In genomic region chr9:37903831-37904646, GRCh38 we compare ENCODE assay signal across 8 cellular contexts. TPM values are rescaled to one million over a fixed set of nuclear protein-coding genes. Genes with fewer than 3 reads are reported as not detected.
DNase-seq lines count a peak whose midpoint lies in the region; ATAC-seq, FAIRE-seq and TF ChIP-seq lines count a peak whose summit lies in the region.

Gene SLC25A51 (minus strand): TSS chr9:37904127. CDS start chr9:37888550, 15,577 bp downstream.

- H3K27me3 ChIP-seq in keratinocyte (ENCODE audit: control insufficient read depth, extremely low read depth, insufficient read depth, low read length), result no peaks in the 10 kb centered on the region

- H3K4me3 Mint-ChIP-seq in central memory CD8-positive, alpha-beta T cell, result peak within 1 kb of the TSS; percentile 91

- peak within 1 kb of the TSS; percentile 85 for H3K9ac ChIP-seq in keratinocyte (ENCODE audit: control insufficient read depth, extremely low read depth, insufficient read depth, low read length)

- no peaks in the 10 kb centered on the region for H3K9me3 ChIP-seq in keratinocyte (ENCODE audit: control insufficient read depth, low read depth, low read length)

- peaks cover 35% of the 10 kb centered on the region for H3K79me2 ChIP-seq in keratinocyte (ENCODE audit: control insufficient read depth, insufficient read depth, low read length)

- no peaks in the 10 kb centered on the region for H3K9me3 Mint-ChIP-seq in central memory CD8-positive, alpha-beta T cell

- peak within 1 kb of the TSS; percentile 80 for H3K27ac ChIP-seq in keratinocyte (ENCODE audit: control insufficient read depth, insufficient read depth, low read length)

- TF ChIP-seq CTCF in keratinocyte (optimal IDR thresholded peaks at IDR 0.05 in 1 of 3, IDR thresholded peaks at IDR 0.05 in 1 of 3, conservative IDR thresholded peaks at IDR 0.05 in 1 of 3; ENCODE audit: extremely low read depth in 1 of 3, insufficient read depth in 2 of 3, low read length in 3 of 3), result peak; percentile 96 to 98 (median 97)

- ATAC-seq in GM19025 (IDR thresholded peaks at IDR 0.05; ENCODE audit: low read depth, unreplicated experiment) (peak; percentile 86), HG03342 (IDR thresholded peaks at IDR 0.05; ENCODE audit: unreplicated experiment) (peak; percentile 81)
- ATAC-seq in central memory CD8-positive, alpha-beta T cell (replicated peaks; ENCODE audit: extremely low read depth, poor library complexity, severe bottlenecking), result peak; percentile 78

- H3K36me3 Mint-ChIP-seq in central memory CD8-positive, alpha-beta T cell (ENCODE audit: insufficient read depth), result peaks cover 10% of the 10 kb centered on the region

- H4K20me1 ChIP-seq in keratinocyte (ENCODE audit: control insufficient read depth, extremely low read depth, insufficient read depth, low read length), result no peaks in the 10 kb centered on the region

- peak within 1 kb of the TSS; percentile 100 for H3K4me2 ChIP-seq in keratinocyte (ENCODE audit: control insufficient read depth, extremely low read depth, insufficient read depth, low read depth, low read length)

- peaks cover 2 to 4% of the 10 kb centered on the region in 2 experiments for H3K36me3 ChIP-seq in keratinocyte (ENCODE audit: control insufficient read depth in 2 of 2, extremely low read depth in 1 of 2, insufficient read depth in 2 of 2, low read length in 2 of 2)

- peaks cover 13% of the 10 kb centered on the region for H3K4me1 Mint-ChIP-seq in central memory CD8-positive, alpha-beta T cell

- H2AFZ ChIP-seq in keratinocyte (ENCODE audit: control insufficient read depth, low read length), result peak within 1 kb of the TSS; percentile 86

- dilution Hi-C loops in keratinocyte (cut with MboI; ENCODE audit: extremely low pct_ligation_motif_present, low sequenced_read_pairs), result no loop called here

- peak within 1 kb of the TSS; percentile 92 for H3K27ac Mint-ChIP-seq in central memory CD8-positive, alpha-beta T cell (ENCODE audit: low read depth)

- peaks cover 22% of the 10 kb centered on the region for H3K4me1 ChIP-seq in keratinocyte (ENCODE audit: control insufficient read depth, extremely low read depth, insufficient read depth, low read length)

- peak; percentile 76 for FAIRE-seq in keratinocyte (lab: Jason Lieb, UNC)

- peak within 1 kb of the TSS; percentile 76 to 95 (median 93) for H3K4me3 ChIP-seq in keratinocyte (ENCODE audit: control insufficient read depth in 2 of 3, extremely low read depth in 1 of 3, insufficient read depth in 2 of 3, low read depth in 1 of 3, low read length in 3 of 3)

- DNase-seq in AML-193 (lab: John Stamatoyannopoulos, UW) (peak; percentile 69 to 74), NCI-H345 treated with DMSO at 0.1 percent for 48 hours (lab: John Stamatoyannopoulos, UW; ENCODE audit: unreplicated experiment) (peak; percentile 96), keratinocyte (ENCODE audit: low read depth, low spot score) (peak; percentile 66)
- peak; percentile 92 for DNase-seq in activated CD4-positive, CD25-positive, alpha-beta regulatory T cell treated with anti-CD3 and anti-CD28 coated beads, Interleukin-2, amount 50 U/mL, for 16 hours (ENCODE audit: low read depth, low spot score)
- DNase-seq in central memory CD8-positive, alpha-beta T cell (ENCODE audit: low spot score in 2 of 2), result peak; percentile 94 to 98
- peak; percentile 94 for DNase-seq in stimulated activated CD4-positive, alpha-beta T cell treated with anti-CD3 and anti-CD28 coated beads, Interleukin-15, amount 100 ng/mL, for 24 hours

- no peaks in the 10 kb centered on the region for H3K9me1 ChIP-seq in keratinocyte (ENCODE audit: control insufficient read depth, extremely low read depth, insufficient read depth, low read length)

- H3K27me3 Mint-ChIP-seq in central memory CD8-positive, alpha-beta T cell, result no peaks in the 10 kb centered on the region

RNA-seq across cellular contexts. Expression of gene SLC25A51, which starts in this region (rescaled TPM):
- 19.5 to 31.8 TPM (median 22.2 TPM) in 3 replicates for polyA plus RNA-seq in keratinocyte
- 2.2 TPM for polyA plus RNA-seq in keratinocyte (2011; ENCODE audit: low read depth)
- 15.5 and 23.1 TPM in 2 replicates for polyA plus RNA-seq in keratinocyte (2011; cell fraction: cytosol; rRNA removed)
- polyA plus RNA-seq in keratinocyte (2011; cell fraction: nucleus; rRNA removed), result 22.0 and 22.4 TPM in 2 replicates
- polyA plus RNA-seq in keratinocyte (2012; ENCODE audit: low replicate concordance), result 10.5 and 15.1 TPM in 2 replicates
- 39.0 to 66.1 TPM (median 46.3 TPM) in 3 replicates for polyA minus RNA-seq in keratinocyte
- 34.7 TPM for polyA minus RNA-seq in keratinocyte (2011; cell fraction: cytosol; rRNA and poly(A)+ RNA removed)
- 20.3 and 47.3 TPM in 2 replicates for polyA minus RNA-seq in keratinocyte (2011; cell fraction: nucleus; rRNA and poly(A)+ RNA removed)

Comparison
In these comparisons a context has a peak if more than half of its experiments do, and no peak if none do; other contexts are left out.
1. Peak in every context shown above with its lines: DNase-seq, ATAC-seq, H3K4me3 ChIP-seq and H3K27ac ChIP-seq.